Comparison of ENCODE assay signal across 19 cellular contexts in genomic region chr13:47955836-47956235, GRCh38.
"Had no signal": no experiment of that assay in that cellular context is flagged by ENCODE, and none has a peak within 500 bp of the region (broad histone marks: within the 10 kb centered on the region; RNA-seq: fewer than 3 reads in every experiment).

No MANE protein-coding gene starts in this region.

- H3K4me1 Mint-ChIP-seq: nephron had no signal

- DNase-seq: activated CD4-positive, alpha-beta memory T cell treated with anti-CD3 and anti-CD28 coated beads for 36 hours; activated CD4-positive, alpha-beta T cell treated with anti-CD3 and anti-CD28 coated beads for 1 hour; activated gamma-delta T cell; activated T-cell treated with anti-CD3 and anti-CD28 coated beads, Interleukin-2, amount 50 U/mL, for 4 hours; amygdala; brain microvascular endothelial cell; cerebellar nuclear complex; kidney; left ventricle myocardium superior; mesendoderm; psoas muscle; right lobe of liver; spleen; stimulated activated CD4-positive, alpha-beta T cell treated with anti-CD3 and anti-CD28 coated beads, Interleukin-1b, Interleukin-23, amount 100 ng/mL, for 48 hours; stimulated activated naive CD4-positive, alpha-beta T cell; upper lobe of right lung had no signal

- H3K27ac Mint-ChIP-seq: activated CD4-positive, alpha-beta memory T cell treated with anti-CD3 and anti-CD28 coated beads for 36 hours; activated naive CD8-positive, alpha-beta T cell; nephron had no signal

- H3K27me3 ChIP-seq: brain microvascular endothelial cell, hepatocyte, right lobe of liver, spleen, upper lobe of right lung had no signal

- H3K9me3 ChIP-seq: psoas muscle, right lobe of liver had no signal

- H3K4me1 ChIP-seq: psoas muscle, right lobe of liver, spleen, upper lobe of right lung had no signal

- H3K27ac ChIP-seq: brain microvascular endothelial cell, hepatocyte, psoas muscle, right lobe of liver, spleen, upper lobe of right lung had no signal

- ATAC-seq: activated T-cell treated with anti-CD3 and anti-CD28 coated beads, Interleukin-2, amount 50 U/mL, for 4 hours; left ventricle myocardium superior; psoas muscle; right lobe of liver; upper lobe of right lung had no signal

- H3K4me3 ChIP-seq: hepatocyte, psoas muscle, right lobe of liver, spleen, upper lobe of right lung had no signal

- H3K27me3 Mint-ChIP-seq: activated CD4-positive, alpha-beta memory T cell treated with anti-CD3 and anti-CD28 coated beads for 36 hours; activated naive CD8-positive, alpha-beta T cell had no signal

- H3K4me3 Mint-ChIP-seq: activated CD4-positive, alpha-beta memory T cell treated with anti-CD3 and anti-CD28 coated beads for 36 hours; activated naive CD8-positive, alpha-beta T cell; activated T-cell treated with anti-CD3 and anti-CD28 coated beads, Interleukin-2, amount 50 U/mL, for 4 hours; nephron had no signal
